In the genomic region with DNA sequence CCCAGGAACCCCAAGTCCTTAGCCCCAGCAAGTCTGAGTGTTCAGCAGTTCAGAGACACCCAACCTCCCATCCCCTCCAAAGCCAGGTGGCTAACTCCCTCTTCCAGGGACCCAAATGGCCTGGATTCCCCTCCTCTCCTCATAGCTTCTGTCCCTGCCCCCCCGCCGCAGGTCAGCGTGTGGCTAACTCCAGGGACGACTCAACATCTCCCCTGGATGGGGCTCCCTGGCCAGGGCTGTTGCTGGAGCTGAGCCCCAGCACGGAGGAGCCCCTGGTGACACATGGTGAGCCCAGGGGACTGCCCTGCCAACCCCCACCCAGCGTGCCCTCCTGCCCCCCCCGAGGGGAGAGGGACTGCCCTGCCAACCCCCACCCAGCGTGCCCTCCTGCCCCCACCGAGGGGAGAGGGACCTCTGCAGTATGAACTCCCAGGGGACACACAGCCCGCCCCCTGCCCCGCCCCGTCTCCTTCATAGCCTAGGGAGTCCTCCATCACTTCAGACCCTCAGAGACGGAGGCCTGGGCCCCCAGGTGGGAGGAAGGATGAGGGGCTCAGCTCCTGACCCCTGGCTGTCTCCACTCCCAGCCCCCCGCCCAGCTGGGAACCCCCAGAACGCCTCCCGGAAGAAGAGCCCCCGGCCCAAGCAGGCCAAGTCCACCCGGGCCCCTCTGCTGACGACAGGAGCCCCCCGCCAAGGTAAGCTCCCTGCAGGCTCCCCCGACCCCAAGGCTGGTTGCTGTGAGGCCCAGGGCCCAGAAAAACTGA, we compare ENCODE assay signal across 2 cellular contexts.
TF ChIP-seq lines count a peak whose summit lies in the region.

No MANE protein-coding gene starts in this region.

TF ChIP-seq in SK-N-SH, 30 proteins besides CTCF, POLR2A, EP300 and RAD21 (continued from another document):
- TF ChIP-seq, protein P1, sequence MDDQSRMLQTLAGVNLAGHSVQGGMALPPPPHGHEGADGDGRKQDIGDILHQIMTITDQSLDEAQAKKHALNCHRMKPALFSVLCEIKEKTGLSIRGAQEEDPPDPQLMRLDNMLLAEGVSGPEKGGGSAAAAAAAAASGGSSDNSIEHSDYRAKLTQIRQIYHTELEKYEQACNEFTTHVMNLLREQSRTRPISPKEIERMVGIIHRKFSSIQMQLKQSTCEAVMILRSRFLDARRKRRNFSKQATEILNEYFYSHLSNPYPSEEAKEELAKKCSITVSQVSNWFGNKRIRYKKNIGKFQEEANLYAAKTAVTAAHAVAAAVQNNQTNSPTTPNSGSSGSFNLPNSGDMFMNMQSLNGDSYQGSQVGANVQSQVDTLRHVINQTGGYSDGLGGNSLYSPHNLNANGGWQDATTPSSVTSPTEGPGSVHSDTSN (IDR thresholded peaks at IDR 0.05) = no peak
- TF ChIP-seq FOSL2 (IDR thresholded peaks at IDR 0.05; ENCODE audit: borderline replicate concordance, low read depth) = no peak
- TF ChIP-seq POLR2AphosphoS5 (IDR thresholded peaks at IDR 0.05; ENCODE audit: low read depth, low read length) = no peak
- TF ChIP-seq, protein P2, sequence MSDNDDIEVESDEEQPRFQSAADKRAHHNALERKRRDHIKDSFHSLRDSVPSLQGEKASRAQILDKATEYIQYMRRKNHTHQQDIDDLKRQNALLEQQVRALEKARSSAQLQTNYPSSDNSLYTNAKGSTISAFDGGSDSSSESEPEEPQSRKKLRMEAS (IDR thresholded peaks at IDR 0.05; ENCODE audit: low read depth) = no peak
- TF ChIP-seq TEAD4 (IDR thresholded peaks at IDR 0.05; ENCODE audit: borderline replicate concordance, insufficient read depth) = no peak
- no peak for TF ChIP-seq GATA2 (CRISPR knock-in tag; IDR thresholded peaks at IDR 0.05)
- no peak for TF ChIP-seq TAF1 (IDR thresholded peaks at IDR 0.05; ENCODE audit: borderline replicate concordance, low read depth, low read length)
- TF ChIP-seq, protein P3, sequence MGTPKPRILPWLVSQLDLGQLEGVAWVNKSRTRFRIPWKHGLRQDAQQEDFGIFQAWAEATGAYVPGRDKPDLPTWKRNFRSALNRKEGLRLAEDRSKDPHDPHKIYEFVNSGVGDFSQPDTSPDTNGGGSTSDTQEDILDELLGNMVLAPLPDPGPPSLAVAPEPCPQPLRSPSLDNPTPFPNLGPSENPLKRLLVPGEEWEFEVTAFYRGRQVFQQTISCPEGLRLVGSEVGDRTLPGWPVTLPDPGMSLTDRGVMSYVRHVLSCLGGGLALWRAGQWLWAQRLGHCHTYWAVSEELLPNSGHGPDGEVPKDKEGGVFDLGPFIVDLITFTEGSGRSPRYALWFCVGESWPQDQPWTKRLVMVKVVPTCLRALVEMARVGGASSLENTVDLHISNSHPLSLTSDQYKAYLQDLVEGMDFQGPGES (IDR thresholded peaks at IDR 0.05; ENCODE audit: low read depth, low read length) = no peak
- TF ChIP-seq, protein P4, sequence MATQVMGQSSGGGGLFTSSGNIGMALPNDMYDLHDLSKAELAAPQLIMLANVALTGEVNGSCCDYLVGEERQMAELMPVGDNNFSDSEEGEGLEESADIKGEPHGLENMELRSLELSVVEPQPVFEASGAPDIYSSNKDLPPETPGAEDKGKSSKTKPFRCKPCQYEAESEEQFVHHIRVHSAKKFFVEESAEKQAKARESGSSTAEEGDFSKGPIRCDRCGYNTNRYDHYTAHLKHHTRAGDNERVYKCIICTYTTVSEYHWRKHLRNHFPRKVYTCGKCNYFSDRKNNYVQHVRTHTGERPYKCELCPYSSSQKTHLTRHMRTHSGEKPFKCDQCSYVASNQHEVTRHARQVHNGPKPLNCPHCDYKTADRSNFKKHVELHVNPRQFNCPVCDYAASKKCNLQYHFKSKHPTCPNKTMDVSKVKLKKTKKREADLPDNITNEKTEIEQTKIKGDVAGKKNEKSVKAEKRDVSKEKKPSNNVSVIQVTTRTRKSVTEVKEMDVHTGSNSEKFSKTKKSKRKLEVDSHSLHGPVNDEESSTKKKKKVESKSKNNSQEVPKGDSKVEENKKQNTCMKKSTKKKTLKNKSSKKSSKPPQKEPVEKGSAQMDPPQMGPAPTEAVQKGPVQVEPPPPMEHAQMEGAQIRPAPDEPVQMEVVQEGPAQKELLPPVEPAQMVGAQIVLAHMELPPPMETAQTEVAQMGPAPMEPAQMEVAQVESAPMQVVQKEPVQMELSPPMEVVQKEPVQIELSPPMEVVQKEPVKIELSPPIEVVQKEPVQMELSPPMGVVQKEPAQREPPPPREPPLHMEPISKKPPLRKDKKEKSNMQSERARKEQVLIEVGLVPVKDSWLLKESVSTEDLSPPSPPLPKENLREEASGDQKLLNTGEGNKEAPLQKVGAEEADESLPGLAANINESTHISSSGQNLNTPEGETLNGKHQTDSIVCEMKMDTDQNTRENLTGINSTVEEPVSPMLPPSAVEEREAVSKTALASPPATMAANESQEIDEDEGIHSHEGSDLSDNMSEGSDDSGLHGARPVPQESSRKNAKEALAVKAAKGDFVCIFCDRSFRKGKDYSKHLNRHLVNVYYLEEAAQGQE (IDR thresholded peaks at IDR 0.05; ENCODE audit: low read depth, low read length) = no peak
- no peak for TF ChIP-seq NRF1 (IDR thresholded peaks at IDR 0.05; ENCODE audit: low read depth, low read length)
- TF ChIP-seq, protein P5, sequence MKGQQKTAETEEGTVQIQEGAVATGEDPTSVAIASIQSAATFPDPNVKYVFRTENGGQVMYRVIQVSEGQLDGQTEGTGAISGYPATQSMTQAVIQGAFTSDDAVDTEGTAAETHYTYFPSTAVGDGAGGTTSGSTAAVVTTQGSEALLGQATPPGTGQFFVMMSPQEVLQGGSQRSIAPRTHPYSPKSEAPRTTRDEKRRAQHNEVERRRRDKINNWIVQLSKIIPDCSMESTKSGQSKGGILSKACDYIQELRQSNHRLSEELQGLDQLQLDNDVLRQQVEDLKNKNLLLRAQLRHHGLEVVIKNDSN (IDR thresholded peaks at IDR 0.05; ENCODE audit: borderline replicate concordance, low read depth) = no peak
- no peak for TF ChIP-seq FOXM1 (IDR thresholded peaks at IDR 0.05; ENCODE audit: low read depth)

TF ChIP-seq in SK-N-SH treated with all-trans-retinoic acid at 6 μM for 48 hours, 23 proteins besides CTCF, POLR2A, EP300 and RAD21 (continued from another document):
- TF ChIP-seq, protein P6, sequence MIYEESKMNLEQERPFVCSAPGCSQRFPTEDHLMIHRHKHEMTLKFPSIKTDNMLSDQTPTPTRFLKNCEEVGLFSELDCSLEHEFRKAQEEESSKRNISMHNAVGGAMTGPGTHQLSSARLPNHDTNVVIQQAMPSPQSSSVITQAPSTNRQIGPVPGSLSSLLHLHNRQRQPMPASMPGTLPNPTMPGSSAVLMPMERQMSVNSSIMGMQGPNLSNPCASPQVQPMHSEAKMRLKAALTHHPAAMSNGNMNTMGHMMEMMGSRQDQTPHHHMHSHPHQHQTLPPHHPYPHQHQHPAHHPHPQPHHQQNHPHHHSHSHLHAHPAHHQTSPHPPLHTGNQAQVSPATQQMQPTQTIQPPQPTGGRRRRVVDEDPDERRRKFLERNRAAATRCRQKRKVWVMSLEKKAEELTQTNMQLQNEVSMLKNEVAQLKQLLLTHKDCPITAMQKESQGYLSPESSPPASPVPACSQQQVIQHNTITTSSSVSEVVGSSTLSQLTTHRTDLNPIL (CRISPR knock-in tag; IDR thresholded peaks at IDR 0.05; ENCODE audit: low read depth) = no peak
- no peak for TF ChIP-seq ISL1 (CRISPR knock-in tag; IDR thresholded peaks at IDR 0.05)
- no peak for TF ChIP-seq OSR1 (CRISPR knock-in tag; IDR thresholded peaks at IDR 0.05)
- TF ChIP-seq PPARA (CRISPR knock-in tag; IDR thresholded peaks at IDR 0.05; ENCODE audit: borderline replicate concordance) = no peak
- TF ChIP-seq ZNF565 (CRISPR knock-in tag; conservative IDR thresholded peaks at IDR 0.05; ENCODE audit: low read depth) = no peak
- no peak for TF ChIP-seq BACH2 (CRISPR knock-in tag; IDR thresholded peaks at IDR 0.05; ENCODE audit: borderline replicate concordance)
- TF ChIP-seq ZFP3 (CRISPR knock-in tag; IDR thresholded peaks at IDR 0.05) = no peak
- TF ChIP-seq ZNF8 (CRISPR knock-in tag; IDR thresholded peaks at IDR 0.05) = no peak
- TF ChIP-seq CSDC2 (CRISPR knock-in tag; IDR thresholded peaks at IDR 0.05) = no peak
- TF ChIP-seq, protein P7, sequence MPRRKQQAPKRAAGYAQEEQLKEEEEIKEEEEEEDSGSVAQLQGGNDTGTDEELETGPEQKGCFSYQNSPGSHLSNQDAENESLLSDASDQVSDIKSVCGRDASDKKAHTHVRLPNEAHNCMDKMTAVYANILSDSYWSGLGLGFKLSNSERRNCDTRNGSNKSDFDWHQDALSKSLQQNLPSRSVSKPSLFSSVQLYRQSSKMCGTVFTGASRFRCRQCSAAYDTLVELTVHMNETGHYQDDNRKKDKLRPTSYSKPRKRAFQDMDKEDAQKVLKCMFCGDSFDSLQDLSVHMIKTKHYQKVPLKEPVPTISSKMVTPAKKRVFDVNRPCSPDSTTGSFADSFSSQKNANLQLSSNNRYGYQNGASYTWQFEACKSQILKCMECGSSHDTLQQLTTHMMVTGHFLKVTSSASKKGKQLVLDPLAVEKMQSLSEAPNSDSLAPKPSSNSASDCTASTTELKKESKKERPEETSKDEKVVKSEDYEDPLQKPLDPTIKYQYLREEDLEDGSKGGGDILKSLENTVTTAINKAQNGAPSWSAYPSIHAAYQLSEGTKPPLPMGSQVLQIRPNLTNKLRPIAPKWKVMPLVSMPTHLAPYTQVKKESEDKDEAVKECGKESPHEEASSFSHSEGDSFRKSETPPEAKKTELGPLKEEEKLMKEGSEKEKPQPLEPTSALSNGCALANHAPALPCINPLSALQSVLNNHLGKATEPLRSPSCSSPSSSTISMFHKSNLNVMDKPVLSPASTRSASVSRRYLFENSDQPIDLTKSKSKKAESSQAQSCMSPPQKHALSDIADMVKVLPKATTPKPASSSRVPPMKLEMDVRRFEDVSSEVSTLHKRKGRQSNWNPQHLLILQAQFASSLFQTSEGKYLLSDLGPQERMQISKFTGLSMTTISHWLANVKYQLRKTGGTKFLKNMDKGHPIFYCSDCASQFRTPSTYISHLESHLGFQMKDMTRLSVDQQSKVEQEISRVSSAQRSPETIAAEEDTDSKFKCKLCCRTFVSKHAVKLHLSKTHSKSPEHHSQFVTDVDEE (CRISPR knock-in tag; IDR thresholded peaks at IDR 0.05) = no peak
- TF ChIP-seq RARB (CRISPR knock-in tag; IDR thresholded peaks at IDR 0.05) = no peak
- TF ChIP-seq ZFP30 (CRISPR knock-in tag; IDR thresholded peaks at IDR 0.05) = no peak
- no peak for TF ChIP-seq SNAI2 (CRISPR knock-in tag; IDR thresholded peaks at IDR 0.05)
